Comparison of ENCODE assay signal across 1 cellular context in genomic region chr17:27526603-27527002, GRCh38.
TF ChIP-seq lines count a peak whose summit lies in the region.

No MANE protein-coding gene starts in this region.

TF ChIP-seq in K562, 482 proteins besides CTCF, POLR2A, EP300 and RAD21 (continued from another document and continues in another):
- TF ChIP-seq TSHZ1 (CRISPR knock-in tag; IDR thresholded peaks at IDR 0.05) = no peak
- TF ChIP-seq, protein P1, sequence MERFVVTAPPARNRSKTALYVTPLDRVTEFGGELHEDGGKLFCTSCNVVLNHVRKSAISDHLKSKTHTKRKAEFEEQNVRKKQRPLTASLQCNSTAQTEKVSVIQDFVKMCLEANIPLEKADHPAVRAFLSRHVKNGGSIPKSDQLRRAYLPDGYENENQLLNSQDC (CRISPR knock-in tag; IDR thresholded peaks at IDR 0.05) = no peak
- peak; percentile 44; the same call in 1 of the 2 replicates for TF ChIP-seq JUN (IDR thresholded peaks at IDR 0.05; ENCODE audit: borderline replicate concordance, low read depth, low read length)
- TF ChIP-seq JUN (CRISPR knock-in tag; IDR thresholded peaks at IDR 0.05; ENCODE audit: borderline replicate concordance) = no peak
- TF ChIP-seq ZNF318 (IDR thresholded peaks at IDR 0.05; ENCODE audit: borderline replicate concordance in 1 of 2, low read depth in 1 of 2) = peak in 1 of 2 experiments; percentile 87; a peak in 2 of 4 replicates
- no peak for TF ChIP-seq SRSF9 (IDR thresholded peaks at IDR 0.05; ENCODE audit: borderline replicate concordance, low read depth, low read length)
- no peak for TF ChIP-seq ZBTB33 (CRISPR knock-in tag; IDR thresholded peaks at IDR 0.05)
- TF ChIP-seq NKRF (IDR thresholded peaks at IDR 0.05; ENCODE audit: borderline replicate concordance) = peak; percentile 97
- no peak for TF ChIP-seq ZNF830 (CRISPR knock-in tag; IDR thresholded peaks at IDR 0.05)
- no peak for TF ChIP-seq HMGN3 (IDR thresholded peaks at IDR 0.05; ENCODE audit: borderline replicate concordance, extremely low read depth, insufficient read length, low read depth, low read length)
- peak in 1 of 2 experiments; percentile 82; a peak in 1 of 4 replicates for TF ChIP-seq SIN3A (IDR thresholded peaks at IDR 0.05; ENCODE audit: borderline replicate concordance in 2 of 2, control insufficient read depth in 1 of 2, low read depth in 2 of 2, low read length in 2 of 2)
- TF ChIP-seq ZBTB26 (CRISPR knock-in tag; IDR thresholded peaks at IDR 0.05) = no peak
- TF ChIP-seq ELF1 (tag; IDR thresholded peaks at IDR 0.05) = no peak
- TF ChIP-seq ASH1L (IDR thresholded peaks at IDR 0.05; ENCODE audit: borderline replicate concordance, low read depth, partially characterized antibody) = no peak
- no peak for TF ChIP-seq CEBPB (tag; IDR thresholded peaks at IDR 0.05)
- TF ChIP-seq NR2C2 (CRISPR knock-in tag; IDR thresholded peaks at IDR 0.05) = no peak
- TF ChIP-seq NR2C2 (tag; IDR thresholded peaks at IDR 0.05) = peak; percentile 42; the same call in 1 of the 2 replicates
- no peak for TF ChIP-seq HLTF (IDR thresholded peaks at IDR 0.05)
- TF ChIP-seq PPARD (CRISPR knock-in tag; IDR thresholded peaks at IDR 0.05) = no peak
- no peak for TF ChIP-seq ZC3H4 (CRISPR knock-in tag; IDR thresholded peaks at IDR 0.05; ENCODE audit: borderline replicate concordance)
- TF ChIP-seq, protein P2, sequence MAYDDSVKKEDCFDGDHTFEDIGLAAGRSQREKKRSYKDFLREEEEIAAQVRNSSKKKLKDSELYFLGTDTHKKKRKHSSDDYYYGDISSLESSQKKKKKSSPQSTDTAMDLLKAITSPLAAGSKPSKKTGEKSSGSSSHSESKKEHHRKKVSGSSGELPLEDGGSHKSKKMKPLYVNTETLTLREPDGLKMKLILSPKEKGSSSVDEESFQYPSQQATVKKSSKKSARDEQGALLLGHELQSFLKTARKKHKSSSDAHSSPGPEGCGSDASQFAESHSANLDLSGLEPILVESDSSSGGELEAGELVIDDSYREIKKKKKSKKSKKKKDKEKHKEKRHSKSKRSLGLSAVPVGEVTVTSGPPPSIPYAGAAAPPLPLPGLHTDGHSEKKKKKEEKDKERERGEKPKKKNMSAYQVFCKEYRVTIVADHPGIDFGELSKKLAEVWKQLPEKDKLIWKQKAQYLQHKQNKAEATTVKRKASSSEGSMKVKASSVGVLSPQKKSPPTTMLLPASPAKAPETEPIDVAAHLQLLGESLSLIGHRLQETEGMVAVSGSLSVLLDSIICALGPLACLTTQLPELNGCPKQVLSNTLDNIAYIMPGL (CRISPR knock-in tag; IDR thresholded peaks at IDR 0.05) = no peak
- 0 out of 2 replicates have a peak, but pooled peaks have one; percentile 39 for TF ChIP-seq ZNF444 (CRISPR knock-in tag; IDR thresholded peaks at IDR 0.05)
- peak; percentile 65; the same call in 1 of the 2 replicates for TF ChIP-seq LEF1 (IDR thresholded peaks at IDR 0.05)
- TF ChIP-seq MXI1 (IDR thresholded peaks at IDR 0.05; ENCODE audit: low read depth, low read length) = peak; percentile 93
- TF ChIP-seq SIRT6 (IDR thresholded peaks at IDR 0.05; ENCODE audit: low read depth, low read length) = no peak
- TF ChIP-seq, protein P3, sequence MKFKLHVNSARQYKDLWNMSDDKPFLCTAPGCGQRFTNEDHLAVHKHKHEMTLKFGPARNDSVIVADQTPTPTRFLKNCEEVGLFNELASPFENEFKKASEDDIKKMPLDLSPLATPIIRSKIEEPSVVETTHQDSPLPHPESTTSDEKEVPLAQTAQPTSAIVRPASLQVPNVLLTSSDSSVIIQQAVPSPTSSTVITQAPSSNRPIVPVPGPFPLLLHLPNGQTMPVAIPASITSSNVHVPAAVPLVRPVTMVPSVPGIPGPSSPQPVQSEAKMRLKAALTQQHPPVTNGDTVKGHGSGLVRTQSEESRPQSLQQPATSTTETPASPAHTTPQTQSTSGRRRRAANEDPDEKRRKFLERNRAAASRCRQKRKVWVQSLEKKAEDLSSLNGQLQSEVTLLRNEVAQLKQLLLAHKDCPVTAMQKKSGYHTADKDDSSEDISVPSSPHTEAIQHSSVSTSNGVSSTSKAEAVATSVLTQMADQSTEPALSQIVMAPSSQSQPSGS (CRISPR knock-in tag; IDR thresholded peaks at IDR 0.05) = no peak
- TF ChIP-seq ZNF395 (CRISPR knock-in tag; IDR thresholded peaks at IDR 0.05) = no peak
- no peak for TF ChIP-seq E2F1 (CRISPR knock-in tag; IDR thresholded peaks at IDR 0.05)
- no peak for TF ChIP-seq ETS2 (tag; IDR thresholded peaks at IDR 0.05; ENCODE audit: borderline replicate concordance, poor library complexity, severe bottlenecking)
- no peak for TF ChIP-seq CHCHD3 (CRISPR knock-in tag; IDR thresholded peaks at IDR 0.05)
- no peak for TF ChIP-seq MECOM (CRISPR knock-in tag; IDR thresholded peaks at IDR 0.05)
- no peak for TF ChIP-seq ZNF764 (CRISPR knock-in tag; IDR thresholded peaks at IDR 0.05; ENCODE audit: low read depth)
